In the genomic region with DNA sequence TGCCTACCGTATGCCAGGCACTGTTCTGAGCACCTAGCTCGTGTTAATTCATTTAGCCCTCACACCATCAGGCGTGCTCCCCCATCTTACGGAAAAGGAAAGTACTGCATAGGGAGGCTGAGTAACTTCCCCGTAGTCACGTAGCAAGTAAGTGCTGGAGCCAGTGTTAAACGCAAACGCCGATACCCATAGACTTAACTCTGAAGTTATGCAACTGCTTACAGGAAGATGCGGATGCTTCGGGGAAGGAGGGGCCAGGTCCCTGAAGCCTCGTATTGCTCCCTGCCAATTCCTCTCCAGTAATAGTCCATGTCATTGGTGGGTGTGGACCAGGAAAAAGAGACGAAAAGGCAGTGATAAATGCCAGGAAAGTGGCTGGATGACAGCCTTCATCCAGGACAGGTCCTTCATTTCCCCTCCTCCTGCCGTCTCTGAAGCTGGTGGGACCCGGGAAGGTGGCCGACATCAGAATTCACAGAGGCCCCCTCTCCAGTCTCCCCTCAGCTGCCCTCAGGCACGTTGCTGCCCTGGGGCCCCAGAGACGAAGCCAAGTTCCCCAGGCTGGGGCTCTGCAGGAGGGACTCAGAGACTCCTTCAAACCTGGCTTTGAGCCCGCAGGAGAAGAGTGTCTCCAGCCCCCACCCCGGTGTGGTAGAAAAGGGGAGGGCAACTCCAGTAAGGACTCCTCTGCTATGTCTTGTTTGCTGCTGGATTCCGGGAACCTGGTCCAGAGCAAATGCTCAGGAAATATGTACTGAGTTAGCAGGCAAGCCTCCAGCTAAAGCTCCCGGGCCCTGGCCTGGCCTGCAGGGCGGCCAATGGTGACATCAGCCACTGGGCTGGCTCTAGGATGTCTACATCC, we compare ENCODE assay signal across 1 cellular context.
TF ChIP-seq lines count a peak whose summit lies in the region.

No MANE protein-coding gene starts in this region.

TF ChIP-seq in GM23338, 12 proteins besides CTCF, POLR2A, EP300 and RAD21 (continued from another document):
- TF ChIP-seq ZNF114 (CRISPR knock-in tag; IDR thresholded peaks at IDR 0.05) (no peak), JUNB (IDR thresholded peaks at IDR 0.05; ENCODE audit: unreplicated experiment) (no peak), EZH2 (IDR thresholded peaks at IDR 0.05; ENCODE audit: low read depth, unreplicated experiment) (no peak), ZNF331 (CRISPR knock-in tag; IDR thresholded peaks at IDR 0.05; ENCODE audit: low read depth) (no peak), NANOG (IDR thresholded peaks at IDR 0.05; ENCODE audit: borderline replicate concordance) (no peak), STAT1 (IDR thresholded peaks at IDR 0.05; ENCODE audit: unreplicated experiment) (no peak)
- TF ChIP-seq, protein P1, sequence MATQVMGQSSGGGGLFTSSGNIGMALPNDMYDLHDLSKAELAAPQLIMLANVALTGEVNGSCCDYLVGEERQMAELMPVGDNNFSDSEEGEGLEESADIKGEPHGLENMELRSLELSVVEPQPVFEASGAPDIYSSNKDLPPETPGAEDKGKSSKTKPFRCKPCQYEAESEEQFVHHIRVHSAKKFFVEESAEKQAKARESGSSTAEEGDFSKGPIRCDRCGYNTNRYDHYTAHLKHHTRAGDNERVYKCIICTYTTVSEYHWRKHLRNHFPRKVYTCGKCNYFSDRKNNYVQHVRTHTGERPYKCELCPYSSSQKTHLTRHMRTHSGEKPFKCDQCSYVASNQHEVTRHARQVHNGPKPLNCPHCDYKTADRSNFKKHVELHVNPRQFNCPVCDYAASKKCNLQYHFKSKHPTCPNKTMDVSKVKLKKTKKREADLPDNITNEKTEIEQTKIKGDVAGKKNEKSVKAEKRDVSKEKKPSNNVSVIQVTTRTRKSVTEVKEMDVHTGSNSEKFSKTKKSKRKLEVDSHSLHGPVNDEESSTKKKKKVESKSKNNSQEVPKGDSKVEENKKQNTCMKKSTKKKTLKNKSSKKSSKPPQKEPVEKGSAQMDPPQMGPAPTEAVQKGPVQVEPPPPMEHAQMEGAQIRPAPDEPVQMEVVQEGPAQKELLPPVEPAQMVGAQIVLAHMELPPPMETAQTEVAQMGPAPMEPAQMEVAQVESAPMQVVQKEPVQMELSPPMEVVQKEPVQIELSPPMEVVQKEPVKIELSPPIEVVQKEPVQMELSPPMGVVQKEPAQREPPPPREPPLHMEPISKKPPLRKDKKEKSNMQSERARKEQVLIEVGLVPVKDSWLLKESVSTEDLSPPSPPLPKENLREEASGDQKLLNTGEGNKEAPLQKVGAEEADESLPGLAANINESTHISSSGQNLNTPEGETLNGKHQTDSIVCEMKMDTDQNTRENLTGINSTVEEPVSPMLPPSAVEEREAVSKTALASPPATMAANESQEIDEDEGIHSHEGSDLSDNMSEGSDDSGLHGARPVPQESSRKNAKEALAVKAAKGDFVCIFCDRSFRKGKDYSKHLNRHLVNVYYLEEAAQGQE (IDR thresholded peaks at IDR 0.05; ENCODE audit: unreplicated experiment) = no peak
